ENCODE assay signal across 21 cellular contexts in genomic region chr2:96664366-96664765, GRCh38. TPM values are rescaled to one million over a fixed set of nuclear protein-coding genes. Genes with fewer than 3 reads are reported as not detected.
DNase-seq lines count a peak whose midpoint lies in the region; ATAC-seq and TF ChIP-seq lines count a peak whose summit lies in the region.
"Had no signal": no experiment of that assay in that cellular context is flagged by ENCODE, and none has a peak within 500 bp of the region (broad histone marks: within the 10 kb centered on the region; RNA-seq: fewer than 3 reads in every experiment).

No MANE protein-coding gene starts in this region.

- H3K27me3 ChIP-seq in GM23248 (replicated peaks; ENCODE audit: insufficient read depth), result no peaks in the 10 kb centered on the region
- H3K27me3 ChIP-seq in fibroblast of lung (ENCODE audit: control insufficient read depth, insufficient read depth, low read length), result no peaks in the 10 kb centered on the region
- no peaks in the 10 kb centered on the region for H3K27me3 ChIP-seq in gastrocnemius medialis

- POLR2A ChIA-PET in WTC11 (lab: Charles Lee), result no interaction called here

- H4K20me1 ChIP-seq in GM23248 (ENCODE audit: insufficient read depth) (no peaks in the 10 kb centered on the region), fibroblast of lung (ENCODE audit: control insufficient read depth, extremely low read depth, insufficient read depth, low read length) (no peaks in the 10 kb centered on the region)

- no peaks in the 10 kb centered on the region for H3K27me3 Mint-ChIP-seq in WTC11 (ENCODE audit: low read depth)

- H3K4me3 Mint-ChIP-seq in WTC11, result no peak overlapping the region
- H3K4me3 Mint-ChIP-seq in stimulated activated effector memory CD8-positive, alpha-beta T cell treated with anti-CD3 and anti-CD28 coated beads, Interleukin-12 subunit alpha, Interleukin-12 subunit beta, amount 100 ng/mL, for 72 hours, result no peak overlapping the region
- H3K4me3 Mint-ChIP-seq: endodermal cell, nephron progenitor cell had no signal

- TF ChIP-seq CTCF in WTC11 (IDR thresholded peaks at IDR 0.05) (no peak), fibroblast of lung (conservative IDR thresholded peaks at IDR 0.05 in 1 of 2, IDR thresholded peaks at IDR 0.05 in 1 of 2; ENCODE audit: low read depth in 1 of 2, low read length in 2 of 2) (no peak), gastrocnemius medialis (IDR thresholded peaks at IDR 0.05 in 4 of 5, conservative IDR thresholded peaks at IDR 0.05 in 1 of 5) (no peak)

- H3K36me3 ChIP-seq in GM23248 (ENCODE audit: low read depth) (no peaks in the 10 kb centered on the region), fibroblast of lung (ENCODE audit: control insufficient read depth, insufficient read depth, low read length) (no peaks in the 10 kb centered on the region), gastrocnemius medialis (no peaks in the 10 kb centered on the region)

- H3K9me3 Mint-ChIP-seq in WTC11, result peaks cover 21% of the 10 kb centered on the region
- no peaks in the 10 kb centered on the region for H3K9me3 Mint-ChIP-seq in stimulated activated effector memory CD8-positive, alpha-beta T cell treated with anti-CD3 and anti-CD28 coated beads, Interleukin-12 subunit alpha, Interleukin-12 subunit beta, amount 100 ng/mL, for 72 hours

- H3K9me3 ChIP-seq in GM23248 (ENCODE audit: low read depth) (no peaks in the 10 kb centered on the region), fibroblast of lung (ENCODE audit: control insufficient read depth, insufficient read depth, low read depth, low read length) (no peaks in the 10 kb centered on the region), gastrocnemius medialis (no peaks in the 10 kb centered on the region)

- no peaks in the 10 kb centered on the region for H3K9me2 ChIP-seq in GM23248 (ENCODE audit: insufficient read depth)

- peaks cover 19% of the 10 kb centered on the region for H3F3A ChIP-seq in GM23248 (ENCODE audit: insufficient read depth)

- H3K79me2 ChIP-seq in GM23248 (ENCODE audit: insufficient read depth) (no peaks in the 10 kb centered on the region), fibroblast of lung (ENCODE audit: control insufficient read depth, insufficient read depth, low read length) (no peaks in the 10 kb centered on the region)

- peak overlapping the region; percentile 86 for H3K27ac ChIP-seq in GM23248
- H3K27ac ChIP-seq in fibroblast of lung (ENCODE audit: insufficient read depth, low read length), result peak overlapping the region; percentile 57
- H3K27ac ChIP-seq in gastrocnemius medialis, result peak overlapping the region; percentile 83 to 88 (median 85)

- H3K4me1 ChIP-seq in GM23248 (ENCODE audit: insufficient read depth), result peaks cover 15% of the 10 kb centered on the region; the same call in 1 of the 2 replicates
- no peaks in the 10 kb centered on the region for H3K4me1 ChIP-seq in fibroblast of lung (ENCODE audit: control insufficient read depth, extremely low read depth, insufficient read depth, low read length)
- peaks cover 10 to 15% of the 10 kb centered on the region in 2 donors for H3K4me1 ChIP-seq in gastrocnemius medialis

- intact Hi-C loops in gastrocnemius medialis (cut with DNase I; ENCODE audit: low total_unique reads), result loop anchor here (2.0 kb wide), 1 partner anchor 66 kb away; no protein-coding TSS in a partner anchor

- H3K4me1 Mint-ChIP-seq in WTC11, result peaks cover 3% of the 10 kb centered on the region; the same call in 1 of the 2 replicates
- H3K4me1 Mint-ChIP-seq in stimulated activated effector memory CD8-positive, alpha-beta T cell treated with anti-CD3 and anti-CD28 coated beads, Interleukin-12 subunit alpha, Interleukin-12 subunit beta, amount 100 ng/mL, for 72 hours, result no peaks in the 10 kb centered on the region
- H3K4me1 Mint-ChIP-seq: endodermal cell had no signal

- no peak for TF ChIP-seq POLR2A in gastrocnemius medialis (IDR thresholded peaks at IDR 0.05)

- ATAC-seq in WTC11 (no peak), gastrocnemius medialis (no peak)
- ATAC-seq in stimulated activated effector memory CD8-positive, alpha-beta T cell treated with anti-CD3 and anti-CD28 coated beads, Interleukin-12 subunit alpha, Interleukin-12 subunit beta, amount 100 ng/mL, for 72 hours, result no peak

- 0 out of 2 replicates have a peak overlapping the region, but pooled peaks have one; percentile 63 for H3K9ac ChIP-seq in GM23248
- H3K9ac ChIP-seq in fibroblast of lung (ENCODE audit: insufficient read depth, low read length), result no peak overlapping the region

- CTCF ChIA-PET in WTC11 (lab: Charles Lee), result no interaction called here

- H2AFZ ChIP-seq in GM23248 (peak overlapping the region; percentile 74; the same call in 1 of the 2 replicates), fibroblast of lung (ENCODE audit: low read length) (no peak overlapping the region)

- H3K27ac Mint-ChIP-seq in WTC11, result no peak overlapping the region
- H3K27ac Mint-ChIP-seq in stimulated activated effector memory CD8-positive, alpha-beta T cell treated with anti-CD3 and anti-CD28 coated beads, Interleukin-12 subunit alpha, Interleukin-12 subunit beta, amount 100 ng/mL, for 72 hours, result no peak overlapping the region
- H3K27ac Mint-ChIP-seq: endodermal cell, nephron progenitor cell had no signal

- H3K4me3 ChIP-seq in GM23248 (0 out of 2 replicates have a peak overlapping the region, but pooled peaks have one; percentile 10), fibroblast of lung (replicated peaks in 1 of 4; ENCODE audit: control extremely low read depth in 1 of 4, insufficient read depth in 1 of 4, low read depth in 3 of 4, low read length in 4 of 4) (no peak overlapping the region), gastrocnemius medialis (no peak overlapping the region)

- H3K36me3 Mint-ChIP-seq in WTC11, result peaks cover 4% of the 10 kb centered on the region
- H3K36me3 Mint-ChIP-seq in stimulated activated effector memory CD8-positive, alpha-beta T cell treated with anti-CD3 and anti-CD28 coated beads, Interleukin-12 subunit alpha, Interleukin-12 subunit beta, amount 100 ng/mL, for 72 hours, result no peaks in the 10 kb centered on the region

- 82% methylated on average over 3 of the region's 3 CpGs for WGBS in GM23248 (ENCODE audit: low coverage in 1 of 2, low lambda C conversion rate in 2 of 2, missing lambda C conversion rate in 2 of 2), 2 experiments

- in situ Hi-C loops in GM23248 (cut with MboI), result no loop called here
- in situ Hi-C loops in gastrocnemius medialis (cut with MboI; ENCODE audit: low sequenced_read_pairs in 4 of 4), result no loop called here

- H3K4me2 ChIP-seq in GM23248 (ENCODE audit: unreplicated experiment) (no peak overlapping the region), fibroblast of lung (ENCODE audit: extremely low read depth, insufficient read depth, low read length) (no peak overlapping the region)

- DNase-seq in GM23248 (no peak), WTC11 (ENCODE audit: low spot score) (no peak), fibroblast of lung (ENCODE audit: low read depth in 2 of 2) (peak in 1 of 2 donors; percentile 2), gastrocnemius medialis (no peak), NCI-H2029 (lab: John Stamatoyannopoulos, UW) (no peak), NCI-H345 treated with DMSO at 0.1 percent for 48 hours (lab: John Stamatoyannopoulos, UW; ENCODE audit: unreplicated experiment) (no peak)
- DNase-seq in stimulated activated effector memory CD8-positive, alpha-beta T cell treated with anti-CD3 and anti-CD28 coated beads, Interleukin-12 subunit alpha, Interleukin-12 subunit beta, amount 100 ng/mL, for 72 hours (ENCODE audit: low spot score in 2 of 2), result no peak
- no peak for DNase-seq in activated T-cell treated with anti-CD3 and anti-CD28 coated beads, Interleukin-2, amount 50 U/mL, for 1 hour
- DNase-seq: activated CD4-positive, alpha-beta T cell treated with anti-CD3 and anti-CD28 coated beads, Interleukin-2, amount 50 U/mL, for 1 hour; activated CD8-positive, alpha-beta memory T cell treated with anti-CD3 and anti-CD28 coated beads, Interleukin-2, amount 50 U/mL, for 4 hours; activated gamma-delta T cell; endodermal cell; midbrain; NCI-H1105 treated with DMSO at 0.1 percent for 48 hours; NCI-H526 treated with DMSO at 0.1 percent for 48 hours; nephron progenitor cell; Right ventricle myocardium superior; stimulated activated CD4-positive, alpha-beta T cell treated with anti-CD3 and anti-CD28 coated beads, Interleukin-4, amount 100 ng/mL, for 4 hours; T-helper 1 cell had no signal

TF ChIP-seq in WTC11, 78 proteins besides CTCF, POLR2A, EP300 and RAD21 (continues in another document):
- TF ChIP-seq CDX4 (CRISPR knock-in tag; IDR thresholded peaks at IDR 0.05; ENCODE audit: borderline replicate concordance) (no peak), GTF2I (CRISPR knock-in tag; conservative IDR thresholded peaks at IDR 0.05) (0 out of 2 replicates have a peak, but pooled peaks have one; percentile 24)

RNA-seq across cellular contexts. Expression of gene FER1L5, which starts 21.8 kb away (rescaled TPM):
- under 0.01 TPM in 1 of 2 replicates, not detected in the other for total RNA-seq in GM23248 (2014; rRNA removed; shearing (Covaris generic))
- polyA plus RNA-seq in GM23248 (2016; fragmentation: Nextera tagmentation; extraction: Ambion mirVana) (0.05 and 0.08 TPM in 2 replicates), fibroblast of lung (0.16 and 0.24 TPM in 2 replicates)
- total RNA-seq in WTC11 (2021) (1.1 to 1.4 TPM (median 1.1 TPM) in 3 replicates), fibroblast of lung (0.50 and 0.51 TPM in 2 replicates), gastrocnemius medialis (not detected)
- 0.10 and 0.24 TPM in 2 replicates for polyA plus RNA-seq in fibroblast of lung (2012)
- polyA minus RNA-seq in fibroblast of lung (ENCODE audit: low replicate concordance), result 0.35 and 0.67 TPM in 2 replicates
- total RNA-seq: kidney epithelial cell, Right ventricle myocardium superior, subcutaneous adipose tissue had no signal

RNA-seq across cellular contexts. Expression of gene KANSL3, which starts 26.3 kb away (rescaled TPM):
- 23.9 and 26.9 TPM in 2 replicates for total RNA-seq in GM23248 (2014; rRNA removed; shearing (Covaris generic))
- polyA plus RNA-seq in GM23248 (2016; fragmentation: Nextera tagmentation; extraction: Ambion mirVana) (15.0 and 15.6 TPM in 2 replicates), fibroblast of lung (15.9 and 18.7 TPM in 2 replicates)
- total RNA-seq in WTC11 (2021) (28.3 to 32.5 TPM (median 29.2 TPM) in 3 replicates), fibroblast of lung (28.2 and 36.5 TPM in 2 replicates), gastrocnemius medialis (10 to 100 TPM; 49.4 to 76.9 (median 60.4) TPM)
- polyA plus RNA-seq in fibroblast of lung (2012), result 17.2 and 17.8 TPM in 2 replicates
- polyA minus RNA-seq in fibroblast of lung (ENCODE audit: low replicate concordance), result 180 and 200 TPM in 2 replicates
